17 cellular contexts compared by ENCODE assay signal in the genomic region with DNA sequence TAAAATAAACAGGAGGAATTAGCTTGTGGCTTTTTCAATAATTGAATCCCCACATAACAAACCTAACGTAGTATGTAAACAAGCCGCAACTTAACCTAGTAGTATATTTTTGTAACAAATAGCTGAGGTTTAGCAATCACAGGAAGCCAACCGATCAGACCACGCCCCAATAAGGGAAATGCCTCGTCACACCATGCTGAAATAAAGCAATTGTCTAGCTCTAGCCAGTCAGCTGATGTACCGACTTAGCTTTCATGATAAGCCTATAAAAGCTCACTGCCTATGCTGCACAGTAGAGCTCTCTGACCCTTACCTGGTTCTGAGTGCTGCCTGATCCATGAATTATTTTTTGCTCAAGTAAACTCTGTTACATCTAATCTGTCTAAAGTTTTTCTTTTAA.
"Had no signal": no experiment of that assay in that cellular context is flagged by ENCODE, and none has a peak within 500 bp of the region (broad histone marks: within the 10 kb centered on the region; RNA-seq: fewer than 3 reads in every experiment).

No MANE protein-coding gene starts in this region.

- H3K36me3 ChIP-seq: cardiac muscle cell, left lung, tibial nerve, WERI-Rb-1 had no signal

- H3K4me1 ChIP-seq: left lung, tibial nerve had no signal

- H3K4me3 ChIP-seq: cardiac muscle cell, left lung, tibial nerve had no signal

- H3K27me3 ChIP-seq: cardiac muscle cell, left lung, tibial nerve had no signal

- H3K9me3 ChIP-seq: tibial nerve had no signal

- H3K27ac ChIP-seq: cardiac muscle cell, left lung, tibial nerve, WERI-Rb-1 had no signal

- ATAC-seq: left lung had no signal

- DNase-seq: activated CD4-positive, alpha-beta T cell treated with anti-CD3 and anti-CD28 coated beads for 1 hour; activated naive CD8-positive, alpha-beta T cell treated with anti-CD3 and anti-CD28 coated beads, Interleukin-2, amount 10 ng/mL, durations not matched to agents 7 days and 5 days; amygdala; endodermal cell; head of caudate nucleus; left lung; midbrain; nephron progenitor cell; occipital lobe; stimulated activated CD4-positive, alpha-beta T cell treated with anti-CD3 and anti-CD28 coated beads, Interleukin-12 subunit alpha, Interleukin-12 subunit beta, amount 100 ng/mL, for 4 hours; stimulated activated CD4-positive, alpha-beta T cell treated with anti-CD3 and anti-CD28 coated beads, Interleukin-1b, Interleukin-23, amount 100 ng/mL, for 48 hours; stimulated activated CD8-positive, alpha-beta memory T cell treated with anti-CD3 and anti-CD28 coated beads, Interleukin-4, amount 100 ng/mL, for 48 hours; stimulated activated naive CD4-positive, alpha-beta T cell treated with Interleukin-2 at 50 U/mL for 16 hours; T-helper 2 cell; WERI-Rb-1 had no signal
